Comparison of ENCODE assay signal across 26 cellular contexts in genomic region chr17:37097162-37097561, GRCh38.
"Had no signal": no experiment of that assay in that cellular context is flagged by ENCODE, and none has a peak within 500 bp of the region (broad histone marks: within the 10 kb centered on the region; RNA-seq: fewer than 3 reads in every experiment).

No MANE protein-coding gene starts in this region.

- DNase-seq: colonic mucosa; cortex of kidney; effector CD8-positive, alpha-beta T cell; effector memory CD8-positive, alpha-beta T cell; endodermal cell; erythroblast; esophagus squamous epithelium; foreskin fibroblast; foreskin melanocyte; gastrocnemius medialis; glutamatergic neuron; head of caudate nucleus; heart right ventricle; hippocampal formation; kidney; kidney glomerular epithelial cell; left colon; left ventricle myocardium superior; lower lobe of right lung; mesenchymal stem cell; mucosa of descending colon; naive B cell; naive thymus-derived CD8-positive, alpha-beta T cell had no signal

- H3K4me3 ChIP-seq: colonic mucosa, esophagus squamous epithelium, gastrocnemius medialis, heart right ventricle, lower lobe of right lung, mucosa of descending colon had no signal

- H3K9me3 ChIP-seq: colonic mucosa, esophagus squamous epithelium, gastrocnemius medialis, heart right ventricle, lower lobe of right lung, mucosa of descending colon had no signal

- ATAC-seq: effector memory CD8-positive, alpha-beta T cell; esophagus mucosa; gastrocnemius medialis; heart right ventricle; left colon; left lobe of liver; left ventricle myocardium superior; lower lobe of right lung; mucosa of descending colon; naive thymus-derived CD8-positive, alpha-beta T cell had no signal

- H3K27me3 ChIP-seq: colonic mucosa, esophagus squamous epithelium, gastrocnemius medialis, heart right ventricle had no signal

- H3K4me1 ChIP-seq: colonic mucosa, esophagus squamous epithelium, gastrocnemius medialis, lower lobe of right lung had no signal

- H3K36me3 ChIP-seq: colonic mucosa had no signal

- H3K27ac ChIP-seq: colonic mucosa, epithelial cell of prostate, esophagus squamous epithelium, gastrocnemius medialis, heart right ventricle, lower lobe of right lung had no signal
